18 cellular contexts compared by ENCODE assay signal in genomic region chr18:6106116-6106645, GRCh38.
DNase-seq lines count a peak whose midpoint lies in the region; ATAC-seq and TF ChIP-seq lines count a peak whose summit lies in the region.
"Had no signal": no experiment of that assay in that cellular context is flagged by ENCODE, and none has a peak within 500 bp of the region (broad histone marks: within the 10 kb centered on the region; RNA-seq: fewer than 3 reads in every experiment).

No MANE protein-coding gene starts in this region.

- H4K20me1 ChIP-seq in SK-N-SH (ENCODE audit: insufficient read depth) = no peaks in the 10 kb centered on the region

- H3K4me3 ChIP-seq in SK-N-SH (ENCODE audit: low read depth in 2 of 2, low read length in 1 of 2) = no peak overlapping the region
- no peak overlapping the region for H3K4me3 ChIP-seq in fibroblast of the aortic adventitia (ENCODE audit: low read depth, low read length)
- H3K4me3 ChIP-seq in neuron (ENCODE audit: low read length) = no peak overlapping the region
- H3K4me3 ChIP-seq in body of pancreas = no peak overlapping the region
- H3K4me3 ChIP-seq: A549, GM23338 had no signal

- intact Hi-C loops in body of pancreas (cut with DNase I) = no loop called here

- ATAC-seq in SK-N-SH treated with all-trans-retinoic acid at 6 μM for 48 hours (no peak), body of pancreas (no peak)
- ATAC-seq: A549, GM23338 had no signal

- H3K27me3 ChIP-seq in SK-N-SH (ENCODE audit: insufficient read depth) (no peaks in the 10 kb centered on the region), neuron (ENCODE audit: insufficient read depth, low read length) (no peaks in the 10 kb centered on the region), body of pancreas (no peaks in the 10 kb centered on the region)

- TF ChIP-seq RAD21 in SK-N-SH (IDR thresholded peaks at IDR 0.05; ENCODE audit: low read length) = no peak

- H3K27ac ChIP-seq in SK-N-SH (ENCODE audit: low read depth in 2 of 2, low read length in 1 of 2) (no peak overlapping the region), body of pancreas (no peak overlapping the region)
- H3K27ac ChIP-seq: 22Rv1, A549, C4-2B, HL-60 had no signal

- no peaks in the 10 kb centered on the region for H3K79me2 ChIP-seq in SK-N-SH (ENCODE audit: insufficient read depth)

- H3K9ac ChIP-seq in SK-N-SH = no peak overlapping the region

- WGBS in SK-N-SH (ENCODE audit: low lambda C conversion rate) = 0% methylated on average over 1 of the region's 1 CpG
- 62 to 74% methylated on average over 1 of the region's 1 CpG for WGBS in body of pancreas, 2 donors

- no peaks in the 10 kb centered on the region for H3K36me3 ChIP-seq in SK-N-SH (replicated peaks in 1 of 2; ENCODE audit: control insufficient read depth in 1 of 2, insufficient read depth in 2 of 2, low read length in 1 of 2)
- H3K36me3 ChIP-seq in neuron (ENCODE audit: insufficient read depth, low read length) = no peaks in the 10 kb centered on the region
- H3K36me3 ChIP-seq in body of pancreas (replicated peaks in 1 of 2; ENCODE audit: insufficient read depth in 1 of 2, low read depth in 2 of 2) = no peaks in the 10 kb centered on the region

- no peaks in the 10 kb centered on the region for H3K4me1 ChIP-seq in SK-N-SH (ENCODE audit: control insufficient read depth in 1 of 2, insufficient read depth in 2 of 2, low read depth in 1 of 2, low read length in 1 of 2)
- peaks cover 6% of the 10 kb centered on the region for H3K4me1 ChIP-seq in neuron (ENCODE audit: insufficient read depth, low read length)
- H3K4me1 ChIP-seq in body of pancreas = peaks cover 3% of the 10 kb centered on the region
- H3K4me1 ChIP-seq: A549 had no signal

- no peaks in the 10 kb centered on the region for H3F3A ChIP-seq in SK-N-SH (replicated peaks; ENCODE audit: insufficient read depth)

- no peak overlapping the region for H3K4me2 ChIP-seq in SK-N-SH
- H3K4me2 ChIP-seq: A549, GM23338 had no signal

- no peak for TF ChIP-seq POLR2A in body of pancreas (IDR thresholded peaks at IDR 0.05)

- no peaks in the 10 kb centered on the region for H3K9me2 ChIP-seq in SK-N-SH

- no peak for TF ChIP-seq CTCF in SK-N-SH (IDR thresholded peaks at IDR 0.05)
- TF ChIP-seq CTCF in fibroblast of the aortic adventitia (IDR thresholded peaks at IDR 0.05; ENCODE audit: insufficient read depth, low read length) = no peak
- TF ChIP-seq CTCF in body of pancreas (IDR thresholded peaks at IDR 0.05) = no peak

- DNase-seq in SK-N-SH = no peak
- peak; percentile 19 for DNase-seq in fibroblast of the aortic adventitia (ENCODE audit: low read depth)
- no peak for DNase-seq in NCI-H1436 treated with DMSO at 0.1 percent for 48 hours (lab: John Stamatoyannopoulos, UW)
- DNase-seq in T1000 (lab: John Stamatoyannopoulos, UW) = no peak
- DNase-seq in body of pancreas = no peak
- DNase-seq: AML-193; CD4-positive, alpha-beta T cell; DMS153; DMS79; GF-D8; HCEC 1CT had no signal

- POLR2A ChIA-PET in SK-N-SH (lab: Yijun Ruan, JAX) = no interaction called here

- CTCF ChIA-PET in SK-N-SH (lab: Yijun Ruan, JAX) = no interaction called here

- H3K9me3 ChIP-seq in SK-N-SH (no peaks in the 10 kb centered on the region), neuron (ENCODE audit: low read length) (no peaks in the 10 kb centered on the region), body of pancreas (no peaks in the 10 kb centered on the region)
- H3K9me3 ChIP-seq: A549 had no signal

- H2AFZ ChIP-seq in SK-N-SH (ENCODE audit: low read depth) = no peak overlapping the region
- H2AFZ ChIP-seq in neuron (ENCODE audit: low read depth, low read length) = peak overlapping the region; percentile 27
- H2AFZ ChIP-seq: GM23338 had no signal

- no peak for TF ChIP-seq EP300 in SK-N-SH (IDR thresholded peaks at IDR 0.05; ENCODE audit: borderline replicate concordance in 1 of 2, low read depth in 1 of 2, low read length in 1 of 2)

TF ChIP-seq in SK-N-SH treated with all-trans-retinoic acid at 6 μM for 48 hours, 23 proteins besides CTCF, POLR2A, EP300 and RAD21:
- TF ChIP-seq TOX (CRISPR knock-in tag; IDR thresholded peaks at IDR 0.05; ENCODE audit: borderline replicate concordance) (no peak), ISL1 (CRISPR knock-in tag; IDR thresholded peaks at IDR 0.05) (peak; percentile 49)

TF ChIP-seq in SK-N-SH, 30 proteins besides CTCF, POLR2A, EP300 and RAD21:
- TF ChIP-seq MEF2A (IDR thresholded peaks at IDR 0.05; ENCODE audit: borderline replicate concordance, low read depth) (no peak), IRF3 (IDR thresholded peaks at IDR 0.05; ENCODE audit: low read depth, low read length) (no peak), NRF1 (IDR thresholded peaks at IDR 0.05; ENCODE audit: low read depth, low read length) (no peak), NFIC (IDR thresholded peaks at IDR 0.05; ENCODE audit: borderline replicate concordance) (no peak), USF2 (IDR thresholded peaks at IDR 0.05; ENCODE audit: borderline replicate concordance, low read depth, low read length) (no peak), TAF1 (IDR thresholded peaks at IDR 0.05; ENCODE audit: borderline replicate concordance, low read depth, low read length) (no peak), ELF1 (IDR thresholded peaks at IDR 0.05) (no peak), RCOR1 (IDR thresholded peaks at IDR 0.05; ENCODE audit: low read length) (no peak), MAX (IDR thresholded peaks at IDR 0.05; ENCODE audit: low read depth) (no peak), FOXJ3 (CRISPR knock-in tag; IDR thresholded peaks at IDR 0.05) (no peak), SIN3A (IDR thresholded peaks at IDR 0.05; ENCODE audit: borderline replicate concordance, low read depth, low read length) (no peak), CHD2 (IDR thresholded peaks at IDR 0.05; ENCODE audit: low read length, partially characterized antibody) (no peak), YY1 (IDR thresholded peaks at IDR 0.05; ENCODE audit: low read depth) (no peak), PBX3 (IDR thresholded peaks at IDR 0.05) (no peak), POLR2AphosphoS5 (IDR thresholded peaks at IDR 0.05; ENCODE audit: low read depth, low read length) (no peak), FOSL2 (IDR thresholded peaks at IDR 0.05; ENCODE audit: borderline replicate concordance, low read depth) (no peak), TEAD4 (IDR thresholded peaks at IDR 0.05; ENCODE audit: borderline replicate concordance, insufficient read depth) (no peak)
- TF ChIP-seq, protein P1, sequence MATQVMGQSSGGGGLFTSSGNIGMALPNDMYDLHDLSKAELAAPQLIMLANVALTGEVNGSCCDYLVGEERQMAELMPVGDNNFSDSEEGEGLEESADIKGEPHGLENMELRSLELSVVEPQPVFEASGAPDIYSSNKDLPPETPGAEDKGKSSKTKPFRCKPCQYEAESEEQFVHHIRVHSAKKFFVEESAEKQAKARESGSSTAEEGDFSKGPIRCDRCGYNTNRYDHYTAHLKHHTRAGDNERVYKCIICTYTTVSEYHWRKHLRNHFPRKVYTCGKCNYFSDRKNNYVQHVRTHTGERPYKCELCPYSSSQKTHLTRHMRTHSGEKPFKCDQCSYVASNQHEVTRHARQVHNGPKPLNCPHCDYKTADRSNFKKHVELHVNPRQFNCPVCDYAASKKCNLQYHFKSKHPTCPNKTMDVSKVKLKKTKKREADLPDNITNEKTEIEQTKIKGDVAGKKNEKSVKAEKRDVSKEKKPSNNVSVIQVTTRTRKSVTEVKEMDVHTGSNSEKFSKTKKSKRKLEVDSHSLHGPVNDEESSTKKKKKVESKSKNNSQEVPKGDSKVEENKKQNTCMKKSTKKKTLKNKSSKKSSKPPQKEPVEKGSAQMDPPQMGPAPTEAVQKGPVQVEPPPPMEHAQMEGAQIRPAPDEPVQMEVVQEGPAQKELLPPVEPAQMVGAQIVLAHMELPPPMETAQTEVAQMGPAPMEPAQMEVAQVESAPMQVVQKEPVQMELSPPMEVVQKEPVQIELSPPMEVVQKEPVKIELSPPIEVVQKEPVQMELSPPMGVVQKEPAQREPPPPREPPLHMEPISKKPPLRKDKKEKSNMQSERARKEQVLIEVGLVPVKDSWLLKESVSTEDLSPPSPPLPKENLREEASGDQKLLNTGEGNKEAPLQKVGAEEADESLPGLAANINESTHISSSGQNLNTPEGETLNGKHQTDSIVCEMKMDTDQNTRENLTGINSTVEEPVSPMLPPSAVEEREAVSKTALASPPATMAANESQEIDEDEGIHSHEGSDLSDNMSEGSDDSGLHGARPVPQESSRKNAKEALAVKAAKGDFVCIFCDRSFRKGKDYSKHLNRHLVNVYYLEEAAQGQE (IDR thresholded peaks at IDR 0.05; ENCODE audit: low read depth, low read length) = no peak
